In the genomic region with DNA sequence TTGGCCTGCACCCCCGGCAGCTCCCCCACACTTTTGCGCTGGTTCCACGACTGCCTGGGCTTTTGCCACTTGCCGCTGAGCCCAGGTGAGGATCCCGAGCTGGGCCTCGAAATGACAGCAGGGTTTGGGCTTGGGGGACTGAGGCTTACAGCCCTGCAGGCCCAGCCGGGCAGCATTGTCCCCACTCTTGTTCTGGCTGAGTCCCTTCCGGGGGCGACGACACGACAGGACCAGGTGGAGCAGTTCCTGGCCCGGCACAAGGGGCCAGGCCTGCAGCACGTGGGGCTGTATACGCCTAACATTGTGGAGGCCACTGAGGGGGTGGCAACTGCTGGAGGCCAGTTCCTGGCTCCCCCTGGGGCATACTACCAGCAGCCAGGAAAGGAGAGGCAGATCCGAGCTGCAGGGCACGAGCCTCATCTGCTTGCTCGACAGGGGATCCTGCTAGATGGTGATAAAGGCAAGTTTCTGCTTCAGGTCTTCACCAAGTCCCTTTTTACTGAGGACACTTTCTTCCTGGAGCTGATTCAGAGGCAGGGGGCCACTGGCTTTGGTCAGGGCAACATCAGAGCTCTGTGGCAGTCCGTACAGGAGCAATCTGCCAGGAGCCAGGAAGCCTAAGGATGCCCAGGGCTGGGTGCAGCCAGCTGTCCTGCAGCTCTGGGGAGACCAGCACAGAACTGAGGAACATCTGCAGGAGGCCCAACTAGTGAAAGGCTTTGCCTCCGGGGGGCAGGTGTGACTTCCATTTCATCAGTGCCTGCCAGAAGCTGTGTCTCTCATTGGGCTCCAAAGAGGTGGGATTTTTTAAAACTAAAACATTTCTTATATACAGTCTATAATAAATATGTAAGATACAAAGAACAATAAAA, we compare ENCODE assay signal across 1 cellular context.
A peak's percentile ranks its signal among the peaks of the same experiment; 100 is the strongest.
TF ChIP-seq lines count a peak whose summit lies in the region.

No MANE protein-coding gene starts in this region.

TF ChIP-seq in WTC11, 78 proteins besides CTCF, POLR2A, EP300 and RAD21 (continued from another document and continues in another):
- TF ChIP-seq, protein P1, sequence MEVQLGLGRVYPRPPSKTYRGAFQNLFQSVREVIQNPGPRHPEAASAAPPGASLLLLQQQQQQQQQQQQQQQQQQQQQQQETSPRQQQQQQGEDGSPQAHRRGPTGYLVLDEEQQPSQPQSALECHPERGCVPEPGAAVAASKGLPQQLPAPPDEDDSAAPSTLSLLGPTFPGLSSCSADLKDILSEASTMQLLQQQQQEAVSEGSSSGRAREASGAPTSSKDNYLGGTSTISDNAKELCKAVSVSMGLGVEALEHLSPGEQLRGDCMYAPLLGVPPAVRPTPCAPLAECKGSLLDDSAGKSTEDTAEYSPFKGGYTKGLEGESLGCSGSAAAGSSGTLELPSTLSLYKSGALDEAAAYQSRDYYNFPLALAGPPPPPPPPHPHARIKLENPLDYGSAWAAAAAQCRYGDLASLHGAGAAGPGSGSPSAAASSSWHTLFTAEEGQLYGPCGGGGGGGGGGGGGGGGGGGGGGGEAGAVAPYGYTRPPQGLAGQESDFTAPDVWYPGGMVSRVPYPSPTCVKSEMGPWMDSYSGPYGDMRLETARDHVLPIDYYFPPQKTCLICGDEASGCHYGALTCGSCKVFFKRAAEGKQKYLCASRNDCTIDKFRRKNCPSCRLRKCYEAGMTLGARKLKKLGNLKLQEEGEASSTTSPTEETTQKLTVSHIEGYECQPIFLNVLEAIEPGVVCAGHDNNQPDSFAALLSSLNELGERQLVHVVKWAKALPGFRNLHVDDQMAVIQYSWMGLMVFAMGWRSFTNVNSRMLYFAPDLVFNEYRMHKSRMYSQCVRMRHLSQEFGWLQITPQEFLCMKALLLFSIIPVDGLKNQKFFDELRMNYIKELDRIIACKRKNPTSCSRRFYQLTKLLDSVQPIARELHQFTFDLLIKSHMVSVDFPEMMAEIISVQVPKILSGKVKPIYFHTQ (CRISPR knock-in tag; IDR thresholded peaks at IDR 0.05), result no peak
- TF ChIP-seq, protein P2, sequence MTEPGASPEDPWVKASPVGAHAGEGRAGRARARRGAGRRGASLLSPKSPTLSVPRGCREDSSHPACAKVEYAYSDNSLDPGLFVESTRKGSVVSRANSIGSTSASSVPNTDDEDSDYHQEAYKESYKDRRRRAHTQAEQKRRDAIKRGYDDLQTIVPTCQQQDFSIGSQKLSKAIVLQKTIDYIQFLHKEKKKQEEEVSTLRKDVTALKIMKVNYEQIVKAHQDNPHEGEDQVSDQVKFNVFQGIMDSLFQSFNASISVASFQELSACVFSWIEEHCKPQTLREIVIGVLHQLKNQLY (CRISPR knock-in tag; IDR thresholded peaks at IDR 0.05), result no peak
- TF ChIP-seq PRRX2 (CRISPR knock-in tag; IDR thresholded peaks at IDR 0.05), result no peak
- no peak for TF ChIP-seq FOXJ3 (CRISPR knock-in tag; IDR thresholded peaks at IDR 0.05; ENCODE audit: borderline replicate concordance)
- TF ChIP-seq, protein P3, sequence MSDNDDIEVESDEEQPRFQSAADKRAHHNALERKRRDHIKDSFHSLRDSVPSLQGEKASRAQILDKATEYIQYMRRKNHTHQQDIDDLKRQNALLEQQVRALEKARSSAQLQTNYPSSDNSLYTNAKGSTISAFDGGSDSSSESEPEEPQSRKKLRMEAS (CRISPR knock-in tag; IDR thresholded peaks at IDR 0.05), result no peak; the same call in 1 of the 2 replicates
- TF ChIP-seq, protein P4, sequence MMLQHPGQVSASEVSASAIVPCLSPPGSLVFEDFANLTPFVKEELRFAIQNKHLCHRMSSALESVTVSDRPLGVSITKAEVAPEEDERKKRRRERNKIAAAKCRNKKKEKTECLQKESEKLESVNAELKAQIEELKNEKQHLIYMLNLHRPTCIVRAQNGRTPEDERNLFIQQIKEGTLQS (CRISPR knock-in tag; conservative IDR thresholded peaks at IDR 0.05), result no peak
- no peak for TF ChIP-seq NR3C1 (CRISPR knock-in tag; conservative IDR thresholded peaks at IDR 0.05; ENCODE audit: low read depth)
- TF ChIP-seq, protein P5, sequence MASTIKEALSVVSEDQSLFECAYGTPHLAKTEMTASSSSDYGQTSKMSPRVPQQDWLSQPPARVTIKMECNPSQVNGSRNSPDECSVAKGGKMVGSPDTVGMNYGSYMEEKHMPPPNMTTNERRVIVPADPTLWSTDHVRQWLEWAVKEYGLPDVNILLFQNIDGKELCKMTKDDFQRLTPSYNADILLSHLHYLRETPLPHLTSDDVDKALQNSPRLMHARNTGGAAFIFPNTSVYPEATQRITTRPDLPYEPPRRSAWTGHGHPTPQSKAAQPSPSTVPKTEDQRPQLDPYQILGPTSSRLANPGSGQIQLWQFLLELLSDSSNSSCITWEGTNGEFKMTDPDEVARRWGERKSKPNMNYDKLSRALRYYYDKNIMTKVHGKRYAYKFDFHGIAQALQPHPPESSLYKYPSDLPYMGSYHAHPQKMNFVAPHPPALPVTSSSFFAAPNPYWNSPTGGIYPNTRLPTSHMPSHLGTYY (CRISPR knock-in tag; IDR thresholded peaks at IDR 0.05), result no peak
- no peak for TF ChIP-seq CREB1 (CRISPR knock-in tag; IDR thresholded peaks at IDR 0.05)
- TF ChIP-seq MXD4 (CRISPR knock-in tag; IDR thresholded peaks at IDR 0.05; ENCODE audit: borderline replicate concordance), result no peak
- TF ChIP-seq, protein P6, sequence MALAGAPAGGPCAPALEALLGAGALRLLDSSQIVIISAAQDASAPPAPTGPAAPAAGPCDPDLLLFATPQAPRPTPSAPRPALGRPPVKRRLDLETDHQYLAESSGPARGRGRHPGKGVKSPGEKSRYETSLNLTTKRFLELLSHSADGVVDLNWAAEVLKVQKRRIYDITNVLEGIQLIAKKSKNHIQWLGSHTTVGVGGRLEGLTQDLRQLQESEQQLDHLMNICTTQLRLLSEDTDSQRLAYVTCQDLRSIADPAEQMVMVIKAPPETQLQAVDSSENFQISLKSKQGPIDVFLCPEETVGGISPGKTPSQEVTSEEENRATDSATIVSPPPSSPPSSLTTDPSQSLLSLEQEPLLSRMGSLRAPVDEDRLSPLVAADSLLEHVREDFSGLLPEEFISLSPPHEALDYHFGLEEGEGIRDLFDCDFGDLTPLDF (CRISPR knock-in tag; IDR thresholded peaks at IDR 0.05), result no peak
- no peak for TF ChIP-seq RORB (CRISPR knock-in tag; IDR thresholded peaks at IDR 0.05)
- no peak for TF ChIP-seq FOXP1 (CRISPR knock-in tag; IDR thresholded peaks at IDR 0.05; ENCODE audit: borderline replicate concordance)
- TF ChIP-seq, protein P7, sequence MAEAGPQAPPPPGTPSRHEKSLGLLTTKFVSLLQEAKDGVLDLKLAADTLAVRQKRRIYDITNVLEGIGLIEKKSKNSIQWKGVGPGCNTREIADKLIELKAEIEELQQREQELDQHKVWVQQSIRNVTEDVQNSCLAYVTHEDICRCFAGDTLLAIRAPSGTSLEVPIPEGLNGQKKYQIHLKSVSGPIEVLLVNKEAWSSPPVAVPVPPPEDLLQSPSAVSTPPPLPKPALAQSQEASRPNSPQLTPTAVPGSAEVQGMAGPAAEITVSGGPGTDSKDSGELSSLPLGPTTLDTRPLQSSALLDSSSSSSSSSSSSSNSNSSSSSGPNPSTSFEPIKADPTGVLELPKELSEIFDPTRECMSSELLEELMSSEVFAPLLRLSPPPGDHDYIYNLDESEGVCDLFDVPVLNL (CRISPR knock-in tag; IDR thresholded peaks at IDR 0.05; ENCODE audit: borderline replicate concordance, low read depth), result no peak
- TF ChIP-seq NFE2L1 (CRISPR knock-in tag; IDR thresholded peaks at IDR 0.05), result peak; percentile 58; the same call in 1 of the 2 replicates
- TF ChIP-seq HMGA2 (CRISPR knock-in tag; IDR thresholded peaks at IDR 0.05), result no peak
- TF ChIP-seq, protein P8, sequence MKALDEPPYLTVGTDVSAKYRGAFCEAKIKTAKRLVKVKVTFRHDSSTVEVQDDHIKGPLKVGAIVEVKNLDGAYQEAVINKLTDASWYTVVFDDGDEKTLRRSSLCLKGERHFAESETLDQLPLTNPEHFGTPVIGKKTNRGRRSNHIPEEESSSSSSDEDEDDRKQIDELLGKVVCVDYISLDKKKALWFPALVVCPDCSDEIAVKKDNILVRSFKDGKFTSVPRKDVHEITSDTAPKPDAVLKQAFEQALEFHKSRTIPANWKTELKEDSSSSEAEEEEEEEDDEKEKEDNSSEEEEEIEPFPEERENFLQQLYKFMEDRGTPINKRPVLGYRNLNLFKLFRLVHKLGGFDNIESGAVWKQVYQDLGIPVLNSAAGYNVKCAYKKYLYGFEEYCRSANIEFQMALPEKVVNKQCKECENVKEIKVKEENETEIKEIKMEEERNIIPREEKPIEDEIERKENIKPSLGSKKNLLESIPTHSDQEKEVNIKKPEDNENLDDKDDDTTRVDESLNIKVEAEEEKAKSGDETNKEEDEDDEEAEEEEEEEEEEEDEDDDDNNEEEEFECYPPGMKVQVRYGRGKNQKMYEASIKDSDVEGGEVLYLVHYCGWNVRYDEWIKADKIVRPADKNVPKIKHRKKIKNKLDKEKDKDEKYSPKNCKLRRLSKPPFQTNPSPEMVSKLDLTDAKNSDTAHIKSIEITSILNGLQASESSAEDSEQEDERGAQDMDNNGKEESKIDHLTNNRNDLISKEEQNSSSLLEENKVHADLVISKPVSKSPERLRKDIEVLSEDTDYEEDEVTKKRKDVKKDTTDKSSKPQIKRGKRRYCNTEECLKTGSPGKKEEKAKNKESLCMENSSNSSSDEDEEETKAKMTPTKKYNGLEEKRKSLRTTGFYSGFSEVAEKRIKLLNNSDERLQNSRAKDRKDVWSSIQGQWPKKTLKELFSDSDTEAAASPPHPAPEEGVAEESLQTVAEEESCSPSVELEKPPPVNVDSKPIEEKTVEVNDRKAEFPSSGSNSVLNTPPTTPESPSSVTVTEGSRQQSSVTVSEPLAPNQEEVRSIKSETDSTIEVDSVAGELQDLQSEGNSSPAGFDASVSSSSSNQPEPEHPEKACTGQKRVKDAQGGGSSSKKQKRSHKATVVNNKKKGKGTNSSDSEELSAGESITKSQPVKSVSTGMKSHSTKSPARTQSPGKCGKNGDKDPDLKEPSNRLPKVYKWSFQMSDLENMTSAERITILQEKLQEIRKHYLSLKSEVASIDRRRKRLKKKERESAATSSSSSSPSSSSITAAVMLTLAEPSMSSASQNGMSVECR (CRISPR knock-in tag; IDR thresholded peaks at IDR 0.05; ENCODE audit: borderline replicate concordance), result no peak
- TF ChIP-seq FOXK1 (CRISPR knock-in tag; IDR thresholded peaks at IDR 0.05), result peak; percentile 45; the same call in 1 of the 2 replicates
- no peak for TF ChIP-seq TP53 (CRISPR knock-in tag; IDR thresholded peaks at IDR 0.05)
- TF ChIP-seq, protein P9, sequence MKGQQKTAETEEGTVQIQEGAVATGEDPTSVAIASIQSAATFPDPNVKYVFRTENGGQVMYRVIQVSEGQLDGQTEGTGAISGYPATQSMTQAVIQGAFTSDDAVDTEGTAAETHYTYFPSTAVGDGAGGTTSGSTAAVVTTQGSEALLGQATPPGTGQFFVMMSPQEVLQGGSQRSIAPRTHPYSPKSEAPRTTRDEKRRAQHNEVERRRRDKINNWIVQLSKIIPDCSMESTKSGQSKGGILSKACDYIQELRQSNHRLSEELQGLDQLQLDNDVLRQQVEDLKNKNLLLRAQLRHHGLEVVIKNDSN (CRISPR knock-in tag; IDR thresholded peaks at IDR 0.05), result peak; percentile 7; the same call in 1 of the 2 replicates
- TF ChIP-seq, protein P10, sequence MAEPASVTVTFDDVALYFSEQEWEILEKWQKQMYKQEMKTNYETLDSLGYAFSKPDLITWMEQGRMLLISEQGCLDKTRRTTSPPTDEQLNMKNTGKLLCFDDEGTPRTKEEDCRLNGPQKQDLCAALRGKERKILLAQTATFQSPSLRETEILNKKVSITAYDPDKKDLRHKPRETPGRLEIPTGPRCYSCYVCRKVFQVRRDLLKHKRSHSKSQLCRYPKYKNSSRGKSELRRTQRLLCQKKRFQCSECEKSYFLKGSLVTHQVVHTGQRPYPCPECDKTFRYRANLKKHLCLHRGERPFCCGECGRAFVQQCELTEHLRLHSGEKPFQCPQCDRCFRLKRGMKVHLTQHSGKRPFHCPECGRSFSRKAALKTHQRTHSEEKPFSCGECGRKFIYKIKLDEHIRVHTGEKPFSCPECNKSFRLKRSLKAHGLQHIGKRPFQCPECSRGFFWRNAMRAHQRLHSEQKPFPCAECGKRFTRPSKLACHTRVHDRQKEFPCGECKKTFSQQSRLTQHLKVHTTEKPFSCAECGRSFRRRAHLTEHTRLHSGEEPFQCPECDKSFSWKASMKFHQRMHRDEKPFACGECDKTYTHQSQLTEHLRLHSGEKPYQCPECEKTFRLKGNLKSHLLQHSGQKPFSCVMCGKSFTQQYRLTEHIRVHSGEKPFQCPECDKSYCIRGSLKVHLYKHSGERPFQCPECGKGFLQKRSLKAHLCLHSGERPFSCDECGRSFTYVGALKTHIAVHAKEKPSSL (CRISPR knock-in tag; conservative IDR thresholded peaks at IDR 0.05), result no peak
- TF ChIP-seq ETV6 (CRISPR knock-in tag; IDR thresholded peaks at IDR 0.05), result 0 out of 2 replicates have a peak, but pooled peaks have one; percentile 62
- TF ChIP-seq, protein P11, sequence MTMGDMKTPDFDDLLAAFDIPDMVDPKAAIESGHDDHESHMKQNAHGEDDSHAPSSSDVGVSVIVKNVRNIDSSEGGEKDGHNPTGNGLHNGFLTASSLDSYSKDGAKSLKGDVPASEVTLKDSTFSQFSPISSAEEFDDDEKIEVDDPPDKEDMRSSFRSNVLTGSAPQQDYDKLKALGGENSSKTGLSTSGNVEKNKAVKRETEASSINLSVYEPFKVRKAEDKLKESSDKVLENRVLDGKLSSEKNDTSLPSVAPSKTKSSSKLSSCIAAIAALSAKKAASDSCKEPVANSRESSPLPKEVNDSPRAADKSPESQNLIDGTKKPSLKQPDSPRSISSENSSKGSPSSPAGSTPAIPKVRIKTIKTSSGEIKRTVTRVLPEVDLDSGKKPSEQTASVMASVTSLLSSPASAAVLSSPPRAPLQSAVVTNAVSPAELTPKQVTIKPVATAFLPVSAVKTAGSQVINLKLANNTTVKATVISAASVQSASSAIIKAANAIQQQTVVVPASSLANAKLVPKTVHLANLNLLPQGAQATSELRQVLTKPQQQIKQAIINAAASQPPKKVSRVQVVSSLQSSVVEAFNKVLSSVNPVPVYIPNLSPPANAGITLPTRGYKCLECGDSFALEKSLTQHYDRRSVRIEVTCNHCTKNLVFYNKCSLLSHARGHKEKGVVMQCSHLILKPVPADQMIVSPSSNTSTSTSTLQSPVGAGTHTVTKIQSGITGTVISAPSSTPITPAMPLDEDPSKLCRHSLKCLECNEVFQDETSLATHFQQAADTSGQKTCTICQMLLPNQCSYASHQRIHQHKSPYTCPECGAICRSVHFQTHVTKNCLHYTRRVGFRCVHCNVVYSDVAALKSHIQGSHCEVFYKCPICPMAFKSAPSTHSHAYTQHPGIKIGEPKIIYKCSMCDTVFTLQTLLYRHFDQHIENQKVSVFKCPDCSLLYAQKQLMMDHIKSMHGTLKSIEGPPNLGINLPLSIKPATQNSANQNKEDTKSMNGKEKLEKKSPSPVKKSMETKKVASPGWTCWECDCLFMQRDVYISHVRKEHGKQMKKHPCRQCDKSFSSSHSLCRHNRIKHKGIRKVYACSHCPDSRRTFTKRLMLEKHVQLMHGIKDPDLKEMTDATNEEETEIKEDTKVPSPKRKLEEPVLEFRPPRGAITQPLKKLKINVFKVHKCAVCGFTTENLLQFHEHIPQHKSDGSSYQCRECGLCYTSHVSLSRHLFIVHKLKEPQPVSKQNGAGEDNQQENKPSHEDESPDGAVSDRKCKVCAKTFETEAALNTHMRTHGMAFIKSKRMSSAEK (CRISPR knock-in tag; IDR thresholded peaks at IDR 0.05; ENCODE audit: borderline replicate concordance), result no peak
- TF ChIP-seq SMAD4 (CRISPR knock-in tag; IDR thresholded peaks at IDR 0.05), result no peak
